ENCODE assay signal across 17 cellular contexts in the genomic region with DNA sequence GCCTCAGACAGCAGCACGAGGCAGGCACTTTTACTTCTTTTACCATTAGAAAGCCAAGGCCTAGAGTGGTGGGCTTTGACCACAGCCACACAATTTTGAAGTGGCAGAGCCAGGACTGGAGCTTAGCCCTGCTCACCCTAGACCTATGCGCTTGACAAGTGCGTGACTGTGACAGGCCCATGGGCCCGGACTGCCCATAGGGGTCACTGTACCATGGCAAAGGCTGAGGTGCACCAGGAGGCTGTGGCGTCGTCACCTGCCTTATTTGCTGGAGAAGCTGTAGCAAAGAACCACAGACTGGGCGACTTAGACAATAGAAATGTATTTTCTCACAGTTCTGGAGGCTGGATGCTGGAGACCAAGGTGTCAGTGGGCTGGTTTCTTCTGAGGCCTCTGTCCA. TPM values are rescaled to one million over a fixed set of nuclear protein-coding genes. Genes with fewer than 3 reads are reported as not detected.
DNase-seq lines count a peak whose midpoint lies in the region; ATAC-seq and TF ChIP-seq lines count a peak whose summit lies in the region.
"Had no signal": no experiment of that assay in that cellular context is flagged by ENCODE, and none has a peak within 500 bp of the region (broad histone marks: within the 10 kb centered on the region; RNA-seq: fewer than 3 reads in every experiment).

No MANE protein-coding gene starts in this region.

- in situ Hi-C loops in gastrocnemius medialis (cut with MboI; ENCODE audit: low sequenced_read_pairs in 4 of 4): loop anchor here in 2 of 4 donors (10.0 to 25.0 kb wide), 2 partner anchors 145 to 152 kb away; a partner anchor contains a TSS

- no peaks in the 10 kb centered on the region for H3K27me3 ChIP-seq in gastrocnemius medialis
- H3K27me3 ChIP-seq: heart left ventricle, SJCRH30 had no signal

- H3K9me3 ChIP-seq in gastrocnemius medialis: no peaks in the 10 kb centered on the region
- H3K9me3 ChIP-seq: heart left ventricle, SJCRH30 had no signal

- peaks cover 4% of the 10 kb centered on the region for H3K4me1 Mint-ChIP-seq in activated CD4-positive, alpha-beta T cell treated with anti-CD3 and anti-CD28 coated beads, Interleukin-2, amount 10 ng/mL, durations not matched to agents 24 days and 14 days

- H3K27me3 Mint-ChIP-seq in activated CD4-positive, alpha-beta T cell treated with anti-CD3 and anti-CD28 coated beads, Interleukin-2, amount 10 ng/mL, durations not matched to agents 24 days and 14 days: no peaks in the 10 kb centered on the region

- DNase-seq in activated CD4-positive, alpha-beta T cell treated with anti-CD3 and anti-CD28 coated beads, Interleukin-2, amount 10 ng/mL, durations not matched to agents 24 days and 14 days: no peak
- no peak for DNase-seq in activated CD4-positive, alpha-beta T cell treated with anti-CD3 and anti-CD28 coated beads, Interleukin-2, amount 50 U/mL, for 48 hours
- DNase-seq in NAMALWA (ENCODE audit: low spot score): peak; percentile 36
- DNase-seq in cerebellar cortex (ENCODE audit: low spot score): peak; percentile 22
- peak in 1 of 2 donors; percentile 30 for DNase-seq in gastrocnemius medialis
- no peak for DNase-seq in NCI-H1417 treated with DMSO at 0.1 percent for 48 hours (lab: John Stamatoyannopoulos, UW)
- no peak for DNase-seq in NCI-H1417 (lab: John Stamatoyannopoulos, UW)
- DNase-seq: caudate nucleus; GOT3; heart left ventricle; NCI-H2029 treated with DMSO at 0.1 percent for 48 hours; NK-92 treated with Interleukin-12 subunit alpha and Interleukin-12 subunit beta, amount 100 ng/mL, for 24 hours; SJCRH30; stimulated activated CD4-positive, alpha-beta T cell treated with anti-CD3 and anti-CD28 coated beads, Interleukin-12 subunit alpha, Interleukin-12 subunit beta, amount 100 ng/mL, for 4 hours had no signal

- H3K27ac ChIP-seq in gastrocnemius medialis: peak overlapping the region; percentile 86 to 96 (median 94)
- H3K27ac ChIP-seq: parathyroid adenoma, SJCRH30 had no signal

- peaks cover 45 to 50% of the 10 kb centered on the region in 2 donors for H3K4me1 ChIP-seq in gastrocnemius medialis

- no peak for TF ChIP-seq POLR2A in gastrocnemius medialis (IDR thresholded peaks at IDR 0.05)

- H3K36me3 ChIP-seq in gastrocnemius medialis: peaks cover 0 to 3% of the 10 kb centered on the region in 2 donors
- H3K36me3 ChIP-seq: SJCRH30 had no signal

- TF ChIP-seq CTCF in gastrocnemius medialis (IDR thresholded peaks at IDR 0.05 in 4 of 5, conservative IDR thresholded peaks at IDR 0.05 in 1 of 5): peak in 1 of 5 experiments; percentile 22

- no peaks in the 10 kb centered on the region for H3K9me3 Mint-ChIP-seq in activated CD4-positive, alpha-beta T cell treated with anti-CD3 and anti-CD28 coated beads, Interleukin-2, amount 10 ng/mL, durations not matched to agents 24 days and 14 days
- H3K9me3 Mint-ChIP-seq: activated naive CD4-positive, alpha-beta T cell treated with anti-CD3 and anti-CD28 coated beads, Interleukin-2, amount 50 U/mL, for 72 hours had no signal

- no peak for ATAC-seq in gastrocnemius medialis
- no peak for ATAC-seq in HG02642 (IDR thresholded peaks at IDR 0.05; ENCODE audit: poor library complexity, unreplicated experiment)
- ATAC-seq: heart left ventricle had no signal

- peak overlapping the region; percentile 15 for H3K27ac Mint-ChIP-seq in activated CD4-positive, alpha-beta T cell treated with anti-CD3 and anti-CD28 coated beads, Interleukin-2, amount 10 ng/mL, durations not matched to agents 24 days and 14 days

- no peak overlapping the region for H3K4me3 Mint-ChIP-seq in activated CD4-positive, alpha-beta T cell treated with anti-CD3 and anti-CD28 coated beads, Interleukin-2, amount 10 ng/mL, durations not matched to agents 24 days and 14 days

- intact Hi-C loops in activated CD4-positive, alpha-beta T cell treated with anti-CD3 and anti-CD28 coated beads, Interleukin-2, amount 10 ng/mL, durations not matched to agents 24 days and 14 days (cut with micrococcal nuclease): no loop called here
- intact Hi-C loops in gastrocnemius medialis (cut with DNase I; ENCODE audit: low total_unique reads): loop anchor here (2.0 to 5.0 kb wide), 4 partner anchors 83 to 213 kb away; a partner anchor contains a TSS

- H3K4me3 ChIP-seq in gastrocnemius medialis: no peak overlapping the region
- H3K4me3 ChIP-seq: heart left ventricle, SJCRH30 had no signal

- no peaks in the 10 kb centered on the region for H3K36me3 Mint-ChIP-seq in activated CD4-positive, alpha-beta T cell treated with anti-CD3 and anti-CD28 coated beads, Interleukin-2, amount 10 ng/mL, durations not matched to agents 24 days and 14 days (ENCODE audit: low read depth)
- H3K36me3 Mint-ChIP-seq: activated naive CD4-positive, alpha-beta T cell treated with anti-CD3 and anti-CD28 coated beads, Interleukin-2, amount 50 U/mL, for 72 hours had no signal

RNA-seq across cellular contexts. Expression of a gene that starts 2.6 kb away (rescaled TPM):
- total RNA-seq in activated CD4-positive, alpha-beta T cell treated with anti-CD3 and anti-CD28 coated beads, Interleukin-2, amount 10 ng/mL, durations not matched to agents 24 days and 14 days: not detected in 2 replicates
- total RNA-seq in gastrocnemius medialis: under 1 TPM in 1 of 4 donors, not detected in 3; 0.33 TPM
- total RNA-seq: activated naive CD4-positive, alpha-beta T cell treated with anti-CD3 and anti-CD28 coated beads, Interleukin-2, amount 50 U/mL, for 72 hours; heart left ventricle; SJCRH30 had no signal

RNA-seq across cellular contexts. Expression of a gene that starts 3.7 kb away (rescaled TPM):
- total RNA-seq in activated CD4-positive, alpha-beta T cell treated with anti-CD3 and anti-CD28 coated beads, Interleukin-2, amount 10 ng/mL, durations not matched to agents 24 days and 14 days: 1.4 and 1.5 TPM in 2 replicates
- total RNA-seq in gastrocnemius medialis: 10 to 100 TPM in 3 of 4 donors, 1 to 10 TPM in 1; 7.8 to 17.2 (median 13.8) TPM

RNA-seq across cellular contexts. Expression of a gene that starts 18.9 kb away (rescaled TPM):
- not detected in 2 replicates for total RNA-seq in activated CD4-positive, alpha-beta T cell treated with anti-CD3 and anti-CD28 coated beads, Interleukin-2, amount 10 ng/mL, durations not matched to agents 24 days and 14 days
- 1 to 10 TPM; 1.4 to 3.9 (median 3.8) TPM for total RNA-seq in gastrocnemius medialis

RNA-seq across cellular contexts. Expression of a gene that starts 55.6 kb away (rescaled TPM):
- 59.9 and 60.3 TPM in 2 replicates for total RNA-seq in activated CD4-positive, alpha-beta T cell treated with anti-CD3 and anti-CD28 coated beads, Interleukin-2, amount 10 ng/mL, durations not matched to agents 24 days and 14 days
- total RNA-seq in gastrocnemius medialis: 100 to 1,000 TPM in 3 of 4 donors, 10 to 100 TPM in 1; 86.7 to 170 (median 144) TPM

Comparison
In these comparisons a context has a peak if more than half of its experiments do, and no peak if none do; other contexts are left out.
1. DNase-seq: peak in NAMALWA (single experiment) and cerebellar cortex (single experiment); none in activated CD4-positive, alpha-beta T cell treated with anti-CD3 and anti-CD28 coated beads, Interleukin-2, amount 10 ng/mL, durations not matched to agents 24 days and 14 days (single experiment), activated CD4-positive, alpha-beta T cell treated with anti-CD3 and anti-CD28 coated beads, Interleukin-2, amount 50 U/mL, for 48 hours (0 of 2), NCI-H1417 treated with DMSO at 0.1 percent for 48 hours (single experiment) and NCI-H1417 (0 of 3).